In genomic region chr3:53269888-53270880, GRCh38 we compare ENCODE assay signal across 8 cellular contexts. TPM values are rescaled to one million over a fixed set of nuclear protein-coding genes. Genes with fewer than 3 reads are reported as not detected.
DNase-seq lines count a peak whose midpoint lies in the region; ATAC-seq and TF ChIP-seq lines count a peak whose summit lies in the region.

No MANE protein-coding gene starts in this region.

- H3K27me3 Mint-ChIP-seq in activated CD8-positive, alpha-beta T cell treated with anti-CD3 and anti-CD28 coated beads for 36 hours, result no peaks in the 10 kb centered on the region
- no peaks in the 10 kb centered on the region for H3K27me3 Mint-ChIP-seq in neural crest cell (ENCODE audit: low read depth)

- POLR2A ChIA-PET in activated CD8-positive, alpha-beta T cell treated with anti-CD3 and anti-CD28 coated beads for 36 hours (lab: Charles Lee), result interaction anchor here (1.0 kb wide), 1 partner anchor 8 kb away, joined by 3 read pairs; no protein-coding TSS in a partner anchor

- CTCF ChIA-PET in activated CD8-positive, alpha-beta T cell treated with anti-CD3 and anti-CD28 coated beads for 36 hours (lab: Charles Lee), result interaction anchor here (1.1 kb wide), 1 partner anchor 16 kb away, joined by 4 read pairs; no protein-coding TSS in a partner anchor

- peaks cover 12% of the 10 kb centered on the region for H3K4me1 Mint-ChIP-seq in activated CD8-positive, alpha-beta T cell treated with anti-CD3 and anti-CD28 coated beads for 36 hours (ENCODE audit: low read depth)
- H3K4me1 Mint-ChIP-seq in neural crest cell, result peaks cover 16% of the 10 kb centered on the region

- H3K9me3 Mint-ChIP-seq in activated CD8-positive, alpha-beta T cell treated with anti-CD3 and anti-CD28 coated beads for 36 hours, result no peaks in the 10 kb centered on the region
- no peaks in the 10 kb centered on the region for H3K9me3 Mint-ChIP-seq in neural crest cell

- no peak overlapping the region for H3K4me3 Mint-ChIP-seq in activated CD8-positive, alpha-beta T cell treated with anti-CD3 and anti-CD28 coated beads for 36 hours
- H3K4me3 Mint-ChIP-seq in neural crest cell, result peak overlapping the region; percentile 56

- ATAC-seq in HG02763 (IDR thresholded peaks at IDR 0.05; ENCODE audit: unreplicated experiment) (peak; percentile 57), GM21529 (IDR thresholded peaks at IDR 0.05; ENCODE audit: unreplicated experiment) (no peak), HG02884 (IDR thresholded peaks at IDR 0.05; ENCODE audit: unreplicated experiment) (no peak)
- ATAC-seq in activated CD8-positive, alpha-beta T cell treated with anti-CD3 and anti-CD28 coated beads for 36 hours, result peak; percentile 68

- peak overlapping the region; percentile 18 for H3K27ac Mint-ChIP-seq in activated CD8-positive, alpha-beta T cell treated with anti-CD3 and anti-CD28 coated beads for 36 hours
- peak overlapping the region; percentile 94 for H3K27ac Mint-ChIP-seq in neural crest cell (ENCODE audit: unreplicated experiment)

- no peak for TF ChIP-seq CTCF in activated CD8-positive, alpha-beta T cell treated with anti-CD3 and anti-CD28 coated beads for 36 hours (IDR thresholded peaks at IDR 0.05)
- no peak for TF ChIP-seq CTCF in neural crest cell (conservative IDR thresholded peaks at IDR 0.05)

- intact Hi-C loops in activated CD8-positive, alpha-beta T cell treated with anti-CD3 and anti-CD28 coated beads for 36 hours (cut with micrococcal nuclease), result no loop called here

- peak; percentile 94 for DNase-seq in GM03348 (ENCODE audit: low spot score)
- peak; percentile 58 for DNase-seq in NCI-H2196 treated with DMSO at 0.1 percent for 48 hours (lab: John Stamatoyannopoulos, UW; ENCODE audit: unreplicated experiment)
- DNase-seq in activated CD8-positive, alpha-beta T cell treated with anti-CD3 and anti-CD28 coated beads for 36 hours, result peak; percentile 16
- DNase-seq in foreskin melanocyte, result peak; percentile 85
- DNase-seq in neural crest cell (ENCODE audit: low read depth, low spot score), result peak; percentile 56

- H3K36me3 Mint-ChIP-seq in activated CD8-positive, alpha-beta T cell treated with anti-CD3 and anti-CD28 coated beads for 36 hours (ENCODE audit: low read depth), result no peaks in the 10 kb centered on the region
- no peaks in the 10 kb centered on the region for H3K36me3 Mint-ChIP-seq in neural crest cell (ENCODE audit: low read depth)

RNA-seq across cellular contexts. Expression of gene TKT, which starts 14.4 kb away (rescaled TPM):
- 100 to 1,000 TPM; 397 to 417 TPM for total RNA-seq in activated CD8-positive, alpha-beta T cell treated with anti-CD3 and anti-CD28 coated beads for 36 hours
- total RNA-seq in neural crest cell, result 556 and 564 TPM in 2 replicates

Comparison
In these comparisons a context has a peak if more than half of its experiments do, and no peak if none do; other contexts are left out.
1. DNase-seq: peak in every context shown above with its lines; median percentile 94 in GM03348; 85 in foreskin melanocyte; 58 in NCI-H2196 treated with DMSO at 0.1 percent for 48 hours; 56 in neural crest cell; 16 in activated CD8-positive, alpha-beta T cell treated with anti-CD3 and anti-CD28 coated beads for 36 hours.
2. ATAC-seq: peak in HG02763 (single experiment) and activated CD8-positive, alpha-beta T cell treated with anti-CD3 and anti-CD28 coated beads for 36 hours (single experiment); none in GM21529 (single experiment) and HG02884 (single experiment).